8 cellular contexts compared by ENCODE assay signal in genomic region chr5:132490484-132491367, GRCh38. TPM values are rescaled to one million over a fixed set of nuclear protein-coding genes. Genes with fewer than 3 reads are reported as not detected.
DNase-seq lines count a peak whose midpoint lies in the region; ATAC-seq, FAIRE-seq and TF ChIP-seq lines count a peak whose summit lies in the region.

TSS of gene IRF1 (minus strand) at chr5:132490773. CDS start at chr5:132489478, 1,295 bp downstream.

- H2AFZ ChIP-seq in keratinocyte (ENCODE audit: control insufficient read depth, low read length), result peak within 1 kb of the TSS; percentile 46

- H3K79me2 ChIP-seq in keratinocyte (ENCODE audit: control insufficient read depth, insufficient read depth, low read length), result peaks cover 16% of the 10 kb centered on the region

- H3K9me3 Mint-ChIP-seq in central memory CD8-positive, alpha-beta T cell, result no peaks in the 10 kb centered on the region

- peak within 1 kb of the TSS; percentile 93 for H3K4me2 ChIP-seq in keratinocyte (ENCODE audit: control insufficient read depth, extremely low read depth, insufficient read depth, low read depth, low read length)

- H3K9me3 ChIP-seq in keratinocyte (ENCODE audit: control insufficient read depth, low read depth, low read length), result no peaks in the 10 kb centered on the region

- peak within 1 kb of the TSS; percentile 69 to 77 (median 73) for H3K4me3 ChIP-seq in keratinocyte (ENCODE audit: control insufficient read depth in 2 of 3, extremely low read depth in 1 of 3, insufficient read depth in 2 of 3, low read depth in 1 of 3, low read length in 3 of 3)

- no peaks in the 10 kb centered on the region for H4K20me1 ChIP-seq in keratinocyte (ENCODE audit: control insufficient read depth, extremely low read depth, insufficient read depth, low read length)

- no peak for FAIRE-seq in keratinocyte (lab: Jason Lieb, UNC)

- H3K4me3 Mint-ChIP-seq in central memory CD8-positive, alpha-beta T cell, result peak within 1 kb of the TSS; percentile 97

- no peaks in the 10 kb centered on the region for H3K27me3 ChIP-seq in keratinocyte (ENCODE audit: control insufficient read depth, extremely low read depth, insufficient read depth, low read length)

- dilution Hi-C loops in keratinocyte (cut with MboI; ENCODE audit: extremely low pct_ligation_motif_present, low sequenced_read_pairs), result no loop called here

- peaks cover 35% of the 10 kb centered on the region for H3K4me1 ChIP-seq in keratinocyte (ENCODE audit: control insufficient read depth, extremely low read depth, insufficient read depth, low read length)

- H3K9me1 ChIP-seq in keratinocyte (ENCODE audit: control insufficient read depth, extremely low read depth, insufficient read depth, low read length), result no peaks in the 10 kb centered on the region

- H3K36me3 Mint-ChIP-seq in central memory CD8-positive, alpha-beta T cell (ENCODE audit: insufficient read depth), result peaks cover 60% of the 10 kb centered on the region

- no peak for TF ChIP-seq CTCF in keratinocyte (optimal IDR thresholded peaks at IDR 0.05 in 1 of 3, IDR thresholded peaks at IDR 0.05 in 1 of 3, conservative IDR thresholded peaks at IDR 0.05 in 1 of 3; ENCODE audit: extremely low read depth in 1 of 3, insufficient read depth in 2 of 3, low read length in 3 of 3)

- peak; percentile 88 for DNase-seq in AML-193 (lab: John Stamatoyannopoulos, UW)
- peak; percentile 83 for DNase-seq in NCI-H446 treated with DMSO at 0.1 percent for 48 hours (lab: John Stamatoyannopoulos, UW)
- DNase-seq in central memory CD8-positive, alpha-beta T cell (ENCODE audit: low spot score in 2 of 2), result peak; percentile 97 to 98
- DNase-seq in keratinocyte (ENCODE audit: low read depth, low spot score), result no peak
- peak; percentile 98 for DNase-seq in stimulated activated CD4-positive, alpha-beta T cell treated with anti-CD3 and anti-CD28 coated beads, Interleukin-15, amount 100 ng/mL, for 24 hours

- peak within 1 kb of the TSS; percentile 96 for H3K27ac Mint-ChIP-seq in central memory CD8-positive, alpha-beta T cell (ENCODE audit: low read depth)

- peak within 1 kb of the TSS; percentile 84 for H3K27ac ChIP-seq in keratinocyte (ENCODE audit: control insufficient read depth, insufficient read depth, low read length)

- H3K36me3 ChIP-seq in keratinocyte (ENCODE audit: control insufficient read depth in 2 of 2, extremely low read depth in 1 of 2, insufficient read depth in 2 of 2, low read length in 2 of 2), result peaks cover 11 to 12% of the 10 kb centered on the region in 2 experiments

- peak within 1 kb of the TSS; percentile 89 for H3K9ac ChIP-seq in keratinocyte (ENCODE audit: control insufficient read depth, extremely low read depth, insufficient read depth, low read length)

- ATAC-seq in GM19035 (IDR thresholded peaks at IDR 0.05; ENCODE audit: unreplicated experiment) (peak; percentile 80), HG03342 (IDR thresholded peaks at IDR 0.05; ENCODE audit: unreplicated experiment) (peak; percentile 78)
- ATAC-seq in activated CD4-positive, CD25-positive, alpha-beta regulatory T cell treated with anti-CD3 and anti-CD28 coated beads, Interleukin-2, amount 50 U/mL, for 24 hours, result peak; percentile 63 to 64
- ATAC-seq in central memory CD8-positive, alpha-beta T cell (replicated peaks; ENCODE audit: extremely low read depth, poor library complexity, severe bottlenecking), result peak; percentile 82

- peaks cover 74% of the 10 kb centered on the region for H3K4me1 Mint-ChIP-seq in central memory CD8-positive, alpha-beta T cell

- no peaks in the 10 kb centered on the region for H3K27me3 Mint-ChIP-seq in central memory CD8-positive, alpha-beta T cell

RNA-seq across cellular contexts. Expression of gene IRF1, which starts in this region (rescaled TPM):
- 3.7 to 16.4 TPM (median 6.2 TPM) in 3 replicates for polyA plus RNA-seq in keratinocyte
- polyA plus RNA-seq in keratinocyte (2011; ENCODE audit: low read depth), result 1.5 TPM
- polyA plus RNA-seq in keratinocyte (2011; cell fraction: cytosol; rRNA removed), result 5.1 and 5.5 TPM in 2 replicates
- polyA plus RNA-seq in keratinocyte (2011; cell fraction: nucleus; rRNA removed), result 10.1 and 10.5 TPM in 2 replicates
- polyA plus RNA-seq in keratinocyte (2012; ENCODE audit: low replicate concordance), result 3.0 and 14.7 TPM in 2 replicates
- 4.8 to 17.6 TPM (median 13.9 TPM) in 3 replicates for polyA minus RNA-seq in keratinocyte
- 2.1 TPM for polyA minus RNA-seq in keratinocyte (2011; cell fraction: cytosol; rRNA and poly(A)+ RNA removed)
- polyA minus RNA-seq in keratinocyte (2011; cell fraction: nucleus; rRNA and poly(A)+ RNA removed), result 8.0 and 9.3 TPM in 2 replicates
